Comparison of ENCODE assay signal across 11 cellular contexts in the genomic region with DNA sequence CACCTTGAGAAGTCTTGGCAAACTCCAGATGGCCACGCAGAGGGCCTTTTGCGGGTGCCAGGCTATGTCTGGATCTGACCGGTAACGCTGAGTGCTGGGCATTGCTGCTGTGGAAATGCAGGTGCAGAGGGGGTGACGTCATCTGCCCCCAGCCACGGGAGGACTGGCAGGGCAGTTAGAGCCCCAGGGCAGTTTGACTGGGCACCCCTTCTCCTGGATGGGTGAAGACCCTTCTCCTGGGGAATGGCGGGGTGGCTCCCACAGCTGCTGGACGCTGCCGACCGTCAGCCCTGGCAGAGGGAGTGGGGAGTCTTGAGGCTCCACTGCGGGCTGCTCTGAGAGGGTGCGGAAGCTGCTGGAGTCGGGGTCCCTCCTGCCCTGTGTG. TPM values are rescaled to one million over a fixed set of nuclear protein-coding genes. Genes with fewer than 3 reads are reported as not detected.
A peak's percentile ranks its signal among the peaks of the same experiment; 100 is the strongest.
DNase-seq lines count a peak whose midpoint lies in the region; ATAC-seq and TF ChIP-seq lines count a peak whose summit lies in the region.
"Had no signal": no experiment of that assay in that cellular context is flagged by ENCODE, and none has a peak within 500 bp of the region (broad histone marks: within the 10 kb centered on the region; RNA-seq: fewer than 3 reads in every experiment).

No MANE protein-coding gene starts in this region.

- DNase-seq in Peyer's patch (no peak), esophagus squamous epithelium (lab: John Stamatoyannopoulos, UW) (no peak), osteocyte (ENCODE audit: extremely low spot score, unreplicated experiment) (no peak)
- no peak for DNase-seq in stimulated activated CD4-positive, alpha-beta T cell treated with anti-CD3 and anti-CD28 coated beads, Interleukin-12 subunit alpha, Interleukin-12 subunit beta, amount 100 ng/mL, for 4 hours
- DNase-seq: NCI-H1436 treated with DMSO at 0.1 percent for 48 hours had no signal

- 100% methylated on average over 3 of the region's 13 CpGs; no CpG with 5 or more reads in 1 of the 2 donors for WGBS in esophagus squamous epithelium, 2 donors

- H3K9me3 Mint-ChIP-seq in osteocyte (ENCODE audit: unreplicated experiment): no peaks in the 10 kb centered on the region
- H3K9me3 Mint-ChIP-seq: CD14-positive monocyte; stimulated activated memory B cell treated with anti-CD40 and anti-IgM and Interleukin-4, amounts not matched to agents 10 μg/mL and 1 μg/mL and 100 μg/mL, for 72 hours had no signal

- no peaks in the 10 kb centered on the region for H3K9me3 ChIP-seq in BLaER1 treated with 17β-estradiol and CSF1 and Interleukin-3, amounts not matched to agents 10 nM and 100 nM (replicated peaks in 1 of 11)
- H3K9me3 ChIP-seq in Peyer's patch: no peaks in the 10 kb centered on the region
- H3K9me3 ChIP-seq in esophagus squamous epithelium: no peaks in the 10 kb centered on the region

- TF ChIP-seq POLR2A in Peyer's patch (IDR thresholded peaks at IDR 0.05) (no peak), esophagus squamous epithelium (IDR thresholded peaks at IDR 0.05) (no peak)

- H3K27me3 ChIP-seq in BLaER1 treated with 17β-estradiol and CSF1 and Interleukin-3, amounts not matched to agents 10 nM and 100 nM: peaks cover 16 to 25% (median 21%) of the 10 kb centered on the region in 11 experiments
- H3K27me3 ChIP-seq in Peyer's patch (no peaks in the 10 kb centered on the region), esophagus squamous epithelium (peaks cover 0 to 13% (median 0%) of the 10 kb centered on the region in 4 donors)

- H3K4me1 Mint-ChIP-seq in osteocyte (ENCODE audit: unreplicated experiment): peaks cover 41% of the 10 kb centered on the region

- TF ChIP-seq CTCF in Peyer's patch (IDR thresholded peaks at IDR 0.05) (no peak), esophagus squamous epithelium (IDR thresholded peaks at IDR 0.05) (no peak), osteocyte (IDR thresholded peaks at IDR 0.05) (no peak)

- no peaks in the 10 kb centered on the region for H3K36me3 ChIP-seq in BLaER1 treated with 17β-estradiol and CSF1 and Interleukin-3, amounts not matched to agents 10 nM and 100 nM
- no peaks in the 10 kb centered on the region for H3K36me3 ChIP-seq in Peyer's patch
- no peaks in the 10 kb centered on the region for H3K36me3 ChIP-seq in esophagus squamous epithelium

- intact Hi-C loops in esophagus squamous epithelium (cut with DNase I): no loop called here

- no peak overlapping the region for H3K4me3 ChIP-seq in BLaER1 treated with 17β-estradiol and CSF1 and Interleukin-3, amounts not matched to agents 10 nM and 100 nM
- no peak overlapping the region for H3K4me3 ChIP-seq in Peyer's patch
- peak overlapping the region in 1 of 4 donors; percentile 62 for H3K4me3 ChIP-seq in esophagus squamous epithelium

- peaks cover 13 to 48% (median 40%) of the 10 kb centered on the region in 10 experiments; a peak in 19 of 20 replicates for H3K4me1 ChIP-seq in BLaER1 treated with 17β-estradiol and CSF1 and Interleukin-3, amounts not matched to agents 10 nM and 100 nM
- H3K4me1 ChIP-seq in Peyer's patch (peaks cover 3 to 58% (median 16%) of the 10 kb centered on the region in 4 donors), esophagus squamous epithelium (peaks cover 35 to 71% (median 50%) of the 10 kb centered on the region in 3 donors)

- H3K9ac ChIP-seq in BLaER1 treated with 17β-estradiol and CSF1 and Interleukin-3, amounts not matched to agents 10 nM and 100 nM: no peak overlapping the region; a peak in 1 of 22 replicates

- peak overlapping the region; percentile 90 to 99 (median 97) for H3K4me2 ChIP-seq in BLaER1 treated with 17β-estradiol and CSF1 and Interleukin-3, amounts not matched to agents 10 nM and 100 nM

- no peaks in the 10 kb centered on the region for H3K27me3 Mint-ChIP-seq in osteocyte (ENCODE audit: unreplicated experiment)

- H3K36me3 Mint-ChIP-seq in osteocyte (ENCODE audit: unreplicated experiment): no peaks in the 10 kb centered on the region
- H3K36me3 Mint-ChIP-seq: CD14-positive monocyte; stimulated activated memory B cell treated with anti-CD40 and anti-IgM and Interleukin-4, amounts not matched to agents 10 μg/mL and 1 μg/mL and 100 μg/mL, for 72 hours had no signal

- peak overlapping the region in 3 of 11 experiments; percentile 74 to 81 (median 76); a peak in 2 of 22 replicates for H3K27ac ChIP-seq in BLaER1 treated with 17β-estradiol and CSF1 and Interleukin-3, amounts not matched to agents 10 nM and 100 nM
- H3K27ac ChIP-seq in Peyer's patch: peak overlapping the region in 3 of 4 donors; percentile 58 to 79 (median 59)
- peak overlapping the region; percentile 86 to 91 (median 88) for H3K27ac ChIP-seq in esophagus squamous epithelium

- peaks cover 0 to 7% (median 0%) of the 10 kb centered on the region in 11 experiments; a peak in 3 of 22 replicates for H4K20me1 ChIP-seq in BLaER1 treated with 17β-estradiol and CSF1 and Interleukin-3, amounts not matched to agents 10 nM and 100 nM

- no peak overlapping the region for H3K4me3 Mint-ChIP-seq in osteocyte (ENCODE audit: unreplicated experiment)
- H3K4me3 Mint-ChIP-seq: stimulated activated memory B cell treated with anti-CD40 and anti-IgM and Interleukin-4, amounts not matched to agents 10 μg/mL and 1 μg/mL and 100 μg/mL, for 72 hours had no signal

- peak overlapping the region; percentile 27 for H3K27ac Mint-ChIP-seq in osteocyte (ENCODE audit: unreplicated experiment)
- H3K27ac Mint-ChIP-seq: stimulated activated memory B cell treated with anti-CD40 and anti-IgM and Interleukin-4, amounts not matched to agents 10 μg/mL and 1 μg/mL and 100 μg/mL, for 72 hours had no signal

- ATAC-seq in GM19452 (IDR thresholded peaks at IDR 0.05; ENCODE audit: unreplicated experiment): no peak
- ATAC-seq in GM21619 (IDR thresholded peaks at IDR 0.05; ENCODE audit: unreplicated experiment): no peak
- no peak for ATAC-seq in HG02623 (IDR thresholded peaks at IDR 0.05; ENCODE audit: unreplicated experiment)

RNA-seq across cellular contexts. Expression of a gene that starts 12.6 kb away (rescaled TPM):
- total RNA-seq in Peyer's patch (10 to 100 TPM in 3 of 4 donors, not detected in 1; 43.2 to 75.0 (median 49.1) TPM), esophagus squamous epithelium (10 to 100 TPM in 1 of 4 donors, 1 to 10 TPM in 2, under 1 TPM in 1; 0.35 to 18.3 (median 1.4) TPM), osteocyte (not detected in 2 replicates)
